In genomic region chr1:193661385-193661784, GRCh38 we compare ENCODE assay signal across 24 cellular contexts.
DNase-seq lines count a peak whose midpoint lies in the region; ATAC-seq and TF ChIP-seq lines count a peak whose summit lies in the region.
"Had no signal": no experiment of that assay in that cellular context is flagged by ENCODE, and none has a peak within 500 bp of the region (broad histone marks: within the 10 kb centered on the region; RNA-seq: fewer than 3 reads in every experiment).

No MANE protein-coding gene starts in this region.

- CTCF ChIA-PET in mammary epithelial cell (lab: Charles Lee; ENCODE audit: low non-redundant PET), result no interaction called here

- peak; percentile 11 for DNase-seq in NCI-H446 treated with DMSO at 0.1 percent for 48 hours (lab: John Stamatoyannopoulos, UW)
- peak; percentile 1 for DNase-seq in astrocyte of the cerebellum (ENCODE audit: low read depth)
- DNase-seq in retinal pigment epithelial cell (ENCODE audit: low read depth), result peak; percentile 59
- no peak for DNase-seq in mammary epithelial cell
- no peak for DNase-seq in NCI-H1048 (lab: John Stamatoyannopoulos, UW)
- DNase-seq in RPMI8226, result no peak
- DNase-seq: 8988T; ACHN; BE2C; C1 segment of cervical spinal cord; CD4-positive, alpha-beta memory T cell; CD4-positive, CD25-positive, alpha-beta regulatory T cell; CD8-positive, alpha-beta memory T cell; COR-L47; DMS 273 treated with DMSO at 0.1 percent for 48 hours; DMS153; DMS53; DMS79; DND-41; EL; GDM1 had no signal

- TF ChIP-seq CTCF in astrocyte of the cerebellum (IDR thresholded peaks at IDR 0.05; ENCODE audit: low read depth, low read length, missing control alignments) (no peak), retinal pigment epithelial cell (conservative IDR thresholded peaks at IDR 0.05; ENCODE audit: low read depth, low read length) (no peak), mammary epithelial cell (conservative IDR thresholded peaks at IDR 0.05 in 1 of 2, IDR thresholded peaks at IDR 0.05 in 1 of 2; ENCODE audit: extremely low read depth in 1 of 2, insufficient read depth in 1 of 2, low read depth in 1 of 2, low read length in 2 of 2) (no peak)

- H3K4me3 ChIP-seq in astrocyte of the cerebellum (ENCODE audit: low read depth, low read length) (no peak overlapping the region), retinal pigment epithelial cell (ENCODE audit: low read length) (no peak overlapping the region), mammary epithelial cell (replicated peaks in 1 of 3; ENCODE audit: insufficient read depth in 1 of 3, low read depth in 2 of 3, low read length in 3 of 3) (no peak overlapping the region)
- H3K4me3 ChIP-seq: BLaER1, GM12878 had no signal

- H3K4me2 ChIP-seq in mammary epithelial cell (ENCODE audit: insufficient read depth, low read depth, low read length), result no peak overlapping the region
- H3K4me2 ChIP-seq: BLaER1 had no signal

- no TSS peak for BruUV-seq in mammary epithelial cell (replicated peaks; lab: Mats Ljungman, UMichigan)

- no peak overlapping the region for H3K27ac ChIP-seq in mammary epithelial cell (ENCODE audit: insufficient read depth, low read depth, low read length)
- H3K27ac ChIP-seq: BLaER1 had no signal

- no peak overlapping the region for H3K9ac ChIP-seq in mammary epithelial cell (ENCODE audit: insufficient read depth, low read length)
- H3K9ac ChIP-seq: BLaER1 had no signal

- no peaks in the 10 kb centered on the region for H4K20me1 ChIP-seq in mammary epithelial cell (ENCODE audit: insufficient read depth, low read length)
- H4K20me1 ChIP-seq: BLaER1 had no signal

- intact Hi-C loops in mammary epithelial cell (cut with micrococcal nuclease), result no loop called here

- no peaks in the 10 kb centered on the region for H3K4me1 ChIP-seq in mammary epithelial cell (ENCODE audit: insufficient read depth, low read length)
- H3K4me1 ChIP-seq: BE2C, BLaER1 had no signal

- no peaks in the 10 kb centered on the region for H3K79me2 ChIP-seq in mammary epithelial cell (ENCODE audit: insufficient read depth, low read length)

- WGBS in mammary epithelial cell (ENCODE audit: low coverage, missing lambda C conversion rate), result 0% methylated on average over 1 of the region's 1 CpG

- H2AFZ ChIP-seq in mammary epithelial cell (ENCODE audit: low read depth, low read length), result no peak overlapping the region

- in situ Hi-C loops in astrocyte of the cerebellum (cut with HindIII; ENCODE audit: low sequenced_read_pairs), result no loop called here
- in situ Hi-C loops in mammary epithelial cell (cut with MboI; ENCODE audit: low sequenced_read_pairs in 2 of 2), result no loop called here

- H3K9me3 ChIP-seq in mammary epithelial cell (replicated peaks; ENCODE audit: insufficient read depth, low read length), result no peaks in the 10 kb centered on the region
- H3K9me3 ChIP-seq: BE2C, BLaER1 had no signal

- peaks cover 2% of the 10 kb centered on the region for H3K27me3 ChIP-seq in mammary epithelial cell (ENCODE audit: insufficient read depth, low read length)
- H3K27me3 ChIP-seq: BE2C, BLaER1 had no signal

- dilution Hi-C loops in mammary epithelial cell (cut with HindIII; ENCODE audit: low sequenced_read_pairs), result no loop called here

- no peaks in the 10 kb centered on the region for H3K36me3 ChIP-seq in mammary epithelial cell (ENCODE audit: insufficient read depth, low read length)
- H3K36me3 ChIP-seq: BE2C, BLaER1 had no signal

- no peak for ATAC-seq in HG02884 (IDR thresholded peaks at IDR 0.05; ENCODE audit: unreplicated experiment)
- ATAC-seq: GM12878 had no signal

Comparison
In these comparisons a context has a peak if more than half of its experiments do, and no peak if none do; other contexts are left out.
1. DNase-seq: peak in NCI-H446 treated with DMSO at 0.1 percent for 48 hours (single experiment), astrocyte of the cerebellum (single experiment) and retinal pigment epithelial cell (single experiment); none in mammary epithelial cell (single experiment), NCI-H1048 (single experiment) and RPMI8226 (single experiment).